ENCODE assay signal across 1 cellular context in genomic region chr2:210170442-210171303, GRCh38.
A peak's percentile ranks its signal among the peaks of the same experiment; 100 is the strongest.
TF ChIP-seq lines count a peak whose summit lies in the region.

No MANE protein-coding gene starts in this region.

TF ChIP-seq in K562, 482 proteins besides CTCF, POLR2A, EP300 and RAD21 (continued from another document):
- TF ChIP-seq FOXM1 (IDR thresholded peaks at IDR 0.05; ENCODE audit: low read depth), result no peak
- TF ChIP-seq FOXM1 (CRISPR knock-in tag; IDR thresholded peaks at IDR 0.05; ENCODE audit: low read depth), result no peak
- TF ChIP-seq NEUROD1 (IDR thresholded peaks at IDR 0.05; ENCODE audit: borderline replicate concordance, low read depth, low read length, partially characterized antibody), result no peak
- TF ChIP-seq U2AF1 (optimal IDR thresholded peaks at IDR 0.05; ENCODE audit: low read depth, low read length), result no peak
- no peak for TF ChIP-seq POU5F1 (IDR thresholded peaks at IDR 0.05; ENCODE audit: borderline replicate concordance, low read depth, low read length, partially characterized antibody)
- TF ChIP-seq OTX1 (CRISPR knock-in tag; IDR thresholded peaks at IDR 0.05), result no peak
- TF ChIP-seq DIDO1 (tag; IDR thresholded peaks at IDR 0.05; ENCODE audit: low read depth), result no peak
- no peak for TF ChIP-seq SREBF2 (CRISPR knock-in tag; IDR thresholded peaks at IDR 0.05)
- no peak for TF ChIP-seq ELF1 (tag; IDR thresholded peaks at IDR 0.05)
- no peak for TF ChIP-seq ZNF277 (CRISPR knock-in tag; IDR thresholded peaks at IDR 0.05; ENCODE audit: borderline replicate concordance)
- no peak for TF ChIP-seq ZNF436 (CRISPR knock-in tag; IDR thresholded peaks at IDR 0.05)
- TF ChIP-seq U2AF2 (optimal IDR thresholded peaks at IDR 0.05; ENCODE audit: low read depth, low read length), result no peak
- no peak for TF ChIP-seq KLF10 (CRISPR knock-in tag; IDR thresholded peaks at IDR 0.05)
- TF ChIP-seq MTA1 (IDR thresholded peaks at IDR 0.05; ENCODE audit: borderline replicate concordance), result no peak
- peak in 1 of 2 experiments; percentile 92; a peak in 1 of 4 replicates for TF ChIP-seq ZNF639 (CRISPR knock-in tag; conservative IDR thresholded peaks at IDR 0.05 in 1 of 2, IDR thresholded peaks at IDR 0.05 in 1 of 2)
- peak; percentile 59 for TF ChIP-seq TEAD4 (IDR thresholded peaks at IDR 0.05; ENCODE audit: low read length)
- no peak for TF ChIP-seq TEAD4 (CRISPR knock-in tag; IDR thresholded peaks at IDR 0.05; ENCODE audit: borderline replicate concordance)
- TF ChIP-seq ZNF518B (CRISPR knock-in tag; IDR thresholded peaks at IDR 0.05), result no peak
- TF ChIP-seq TEAD1 (CRISPR knock-in tag; IDR thresholded peaks at IDR 0.05), result no peak
- no peak for TF ChIP-seq ZNF253 (CRISPR knock-in tag; conservative IDR thresholded peaks at IDR 0.05)
- TF ChIP-seq ZNF41 (CRISPR knock-in tag; conservative IDR thresholded peaks at IDR 0.05), result no peak
